8 cellular contexts compared by ENCODE assay signal in genomic region chr9:131732061-131732526, GRCh38. TPM values are rescaled to one million over a fixed set of nuclear protein-coding genes. Genes with fewer than 3 reads are reported as not detected.
DNase-seq lines count a peak whose midpoint lies in the region; ATAC-seq lines count a peak whose summit lies in the region.

No MANE protein-coding gene starts in this region.

- H3K27ac Mint-ChIP-seq in activated CD8-positive, alpha-beta T cell treated with anti-CD3 and anti-CD28 coated beads, Interleukin-2, amount 10 ng/mL, durations not matched to agents 7 days and 5 days, result peak overlapping the region; percentile 95
- H3K27ac Mint-ChIP-seq in immature natural killer cell, result peak overlapping the region; percentile 86 to 99 (median 96)

- CTCF ChIA-PET in activated CD8-positive, alpha-beta T cell treated with anti-CD3 and anti-CD28 coated beads, Interleukin-2, amount 10 ng/mL, durations not matched to agents 7 days and 5 days (lab: Charles Lee), result interaction anchor here (0.9 to 4.2 kb wide), 23 partner anchors 7 to 359 kb away, joined by 3 to 55 read pairs (median 5); partner anchors contain the start of gene RAPGEF1

- peak; percentile 35 for DNase-seq in stimulated activated CD4-positive, alpha-beta T cell treated with anti-CD3 and anti-CD28 coated beads, Interleukin-15, amount 100 ng/mL, for 24 hours
- DNase-seq in stimulated activated CD4-positive, alpha-beta T cell treated with anti-CD3 and anti-CD28 coated beads, Interleukin-2, amount 100 ng/mL, for 24 hours, result no peak
- DNase-seq in activated CD8-positive, alpha-beta T cell treated with anti-CD3 and anti-CD28 coated beads, Interleukin-2, amount 10 ng/mL, durations not matched to agents 7 days and 5 days, result no peak
- DNase-seq in immature natural killer cell (no peak), HT-29 (ENCODE audit: low spot score) (no peak), COR-L47 (lab: John Stamatoyannopoulos, UW) (no peak)
- no peak for DNase-seq in stimulated activated CD4-positive, alpha-beta T cell treated with anti-CD3 and anti-CD28 coated beads, Interleukin-12 subunit alpha, Interleukin-12 subunit beta, amount 100 ng/mL, for 4 hours

- peaks cover 98% of the 10 kb centered on the region for H3K4me1 Mint-ChIP-seq in activated CD8-positive, alpha-beta T cell treated with anti-CD3 and anti-CD28 coated beads, Interleukin-2, amount 10 ng/mL, durations not matched to agents 7 days and 5 days (ENCODE audit: low read depth)
- H3K4me1 Mint-ChIP-seq in immature natural killer cell, result peaks cover 99 to 100% of the 10 kb centered on the region in 2 donors

- H3K9me3 Mint-ChIP-seq in activated CD8-positive, alpha-beta T cell treated with anti-CD3 and anti-CD28 coated beads, Interleukin-2, amount 10 ng/mL, durations not matched to agents 7 days and 5 days (ENCODE audit: insufficient read depth), result no peaks in the 10 kb centered on the region
- H3K9me3 Mint-ChIP-seq in immature natural killer cell, result no peaks in the 10 kb centered on the region

- POLR2A ChIA-PET in activated CD8-positive, alpha-beta T cell treated with anti-CD3 and anti-CD28 coated beads, Interleukin-2, amount 10 ng/mL, durations not matched to agents 7 days and 5 days (lab: Charles Lee), result interaction anchor here (0.6 to 4.9 kb wide), 16 partner anchors 12 to 476 kb away, joined by 3 to 44 read pairs (median 4); no protein-coding TSS in a partner anchor

- ATAC-seq in activated CD8-positive, alpha-beta T cell treated with anti-CD3 and anti-CD28 coated beads, Interleukin-2, amount 10 ng/mL, durations not matched to agents 7 days and 5 days, result no peak
- ATAC-seq in GM19463 (IDR thresholded peaks at IDR 0.05; ENCODE audit: unreplicated experiment), result no peak

- H3K4me3 Mint-ChIP-seq in activated CD8-positive, alpha-beta T cell treated with anti-CD3 and anti-CD28 coated beads, Interleukin-2, amount 10 ng/mL, durations not matched to agents 7 days and 5 days, result peak overlapping the region; percentile 68
- peak overlapping the region; percentile 67 to 86 (median 80) for H3K4me3 Mint-ChIP-seq in immature natural killer cell

- no peaks in the 10 kb centered on the region for H3K27me3 Mint-ChIP-seq in activated CD8-positive, alpha-beta T cell treated with anti-CD3 and anti-CD28 coated beads, Interleukin-2, amount 10 ng/mL, durations not matched to agents 7 days and 5 days (ENCODE audit: low read depth)
- peaks cover 0 to 12% (median 11%) of the 10 kb centered on the region in 3 donors for H3K27me3 Mint-ChIP-seq in immature natural killer cell (ENCODE audit: low read depth in 3 of 3)

- H3K36me3 Mint-ChIP-seq in activated CD8-positive, alpha-beta T cell treated with anti-CD3 and anti-CD28 coated beads, Interleukin-2, amount 10 ng/mL, durations not matched to agents 7 days and 5 days (ENCODE audit: low read depth), result peaks cover 39% of the 10 kb centered on the region
- H3K36me3 Mint-ChIP-seq in immature natural killer cell, result peaks cover 5 to 8% (median 5%) of the 10 kb centered on the region in 3 donors

RNA-seq across cellular contexts. Expression of gene RAPGEF1, which starts 7.8 kb away (rescaled TPM):
- 100 to 1,000 TPM; 128 TPM for total RNA-seq in activated CD8-positive, alpha-beta T cell treated with anti-CD3 and anti-CD28 coated beads, Interleukin-2, amount 10 ng/mL, durations not matched to agents 7 days and 5 days
- polyA plus RNA-seq in immature natural killer cell, result 10 to 100 TPM in 1 of 3 donors, 1 to 10 TPM in 2; 1.2 to 15.8 (median 7.4) TPM
- 15.7 and 15.8 TPM in 2 replicates for total RNA-seq in HT-29 (2014; rRNA removed; shearing (Covaris generic))
